11 cellular contexts compared by ENCODE assay signal in the genomic region with DNA sequence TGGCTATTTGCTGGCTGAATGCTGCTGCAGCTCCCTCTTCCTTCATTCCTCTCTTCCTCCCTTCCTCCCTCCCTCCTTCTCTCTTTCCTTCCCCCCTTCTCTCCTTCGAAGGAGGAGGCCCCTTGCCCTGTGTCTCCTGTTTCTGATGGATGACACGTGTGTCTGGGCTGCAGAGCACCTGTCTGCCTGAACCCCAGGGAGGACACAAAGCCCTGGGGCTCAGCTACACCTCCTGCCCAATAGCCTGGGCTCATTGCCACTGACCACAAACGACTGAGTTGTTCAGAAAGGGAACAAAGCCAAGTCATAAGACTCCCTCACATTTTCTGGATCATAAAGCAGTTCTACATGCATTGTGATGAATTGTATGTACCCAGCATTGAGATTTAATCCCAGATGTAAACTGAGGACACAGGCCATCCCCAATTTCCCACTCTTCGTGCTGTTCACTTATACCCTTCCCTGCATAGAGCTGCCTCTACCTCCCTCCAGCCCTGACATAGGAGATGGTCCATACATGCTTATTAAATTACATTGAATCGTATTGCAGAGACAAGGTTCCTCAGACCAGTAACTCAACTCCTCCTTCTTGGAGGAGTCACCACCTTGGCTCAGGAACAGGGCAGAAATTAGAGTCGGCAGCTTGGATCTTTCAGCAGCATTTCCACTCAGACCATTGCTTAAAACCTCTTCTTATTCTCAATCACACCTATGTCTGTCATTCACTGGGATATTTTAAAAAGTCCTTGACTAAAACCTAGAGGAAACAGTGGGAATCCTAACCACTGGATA. TPM values are rescaled to one million over a fixed set of nuclear protein-coding genes. Genes with fewer than 3 reads are reported as not detected.
A peak's percentile ranks its signal among the peaks of the same experiment; 100 is the strongest.
DNase-seq lines count a peak whose midpoint lies in the region; ATAC-seq, FAIRE-seq and TF ChIP-seq lines count a peak whose summit lies in the region.
"Had no signal": no experiment of that assay in that cellular context is flagged by ENCODE, and none has a peak within 500 bp of the region (broad histone marks: within the 10 kb centered on the region; RNA-seq: fewer than 3 reads in every experiment).

No MANE protein-coding gene starts in this region.

- H3K9me3 ChIP-seq in keratinocyte (ENCODE audit: control insufficient read depth, low read depth, low read length) = no peaks in the 10 kb centered on the region

- H3K4me3 Mint-ChIP-seq in activated CD4-positive, alpha-beta T cell treated with anti-CD3 and anti-CD28 coated beads for 36 hours = no peak overlapping the region
- H3K4me3 Mint-ChIP-seq: neural crest cell; T-helper 2 cell treated with Interferon-gamma antibody and Interleukin-4, amounts not matched to agents 5 μg/mL and 100 μg/mL, for 36 hours had no signal

- no peaks in the 10 kb centered on the region for H3K9me3 Mint-ChIP-seq in activated CD4-positive, alpha-beta T cell treated with anti-CD3 and anti-CD28 coated beads for 36 hours (ENCODE audit: low read depth)
- H3K9me3 Mint-ChIP-seq: neural crest cell; T-helper 2 cell treated with Interferon-gamma antibody and Interleukin-4, amounts not matched to agents 5 μg/mL and 100 μg/mL, for 36 hours had no signal

- ATAC-seq in HG03565 (IDR thresholded peaks at IDR 0.05; ENCODE audit: unreplicated experiment) = no peak
- ATAC-seq in activated CD4-positive, alpha-beta T cell treated with anti-CD3 and anti-CD28 coated beads for 36 hours = no peak
- ATAC-seq in GM21825 (IDR thresholded peaks at IDR 0.05; ENCODE audit: unreplicated experiment) = no peak

- H3K79me2 ChIP-seq in keratinocyte (ENCODE audit: control insufficient read depth, insufficient read depth, low read length) = no peaks in the 10 kb centered on the region

- TF ChIP-seq CTCF in BJ (IDR thresholded peaks at IDR 0.05; ENCODE audit: insufficient read depth, low read depth, low read length) (no peak), astrocyte of the spinal cord (IDR thresholded peaks at IDR 0.05; ENCODE audit: low read depth, low read length) (no peak), keratinocyte (optimal IDR thresholded peaks at IDR 0.05 in 1 of 3, IDR thresholded peaks at IDR 0.05 in 1 of 3, conservative IDR thresholded peaks at IDR 0.05 in 1 of 3; ENCODE audit: extremely low read depth in 1 of 3, insufficient read depth in 2 of 3, low read length in 3 of 3) (no peak)

- FAIRE-seq in keratinocyte (lab: Jason Lieb, UNC) = peak; percentile 52

- H3K27me3 ChIP-seq in BJ (ENCODE audit: control insufficient read depth, insufficient read depth, low read length) (no peaks in the 10 kb centered on the region; the same call in 1 of the 2 replicates), keratinocyte (ENCODE audit: control insufficient read depth, extremely low read depth, insufficient read depth, low read length) (peaks cover 16% of the 10 kb centered on the region)

- intact Hi-C loops in activated CD4-positive, alpha-beta T cell treated with anti-CD3 and anti-CD28 coated beads for 36 hours (cut with DNase I, micrococcal nuclease) = no loop called here

- no peak overlapping the region for H3K27ac Mint-ChIP-seq in activated CD4-positive, alpha-beta T cell treated with anti-CD3 and anti-CD28 coated beads for 36 hours
- H3K27ac Mint-ChIP-seq: T-helper 2 cell treated with Interferon-gamma antibody and Interleukin-4, amounts not matched to agents 5 μg/mL and 100 μg/mL, for 36 hours had no signal

- H3K4me3 ChIP-seq in BJ (ENCODE audit: low read depth, low read length) (no peak overlapping the region), astrocyte of the spinal cord (ENCODE audit: low read depth, low read length) (no peak overlapping the region), keratinocyte (ENCODE audit: control insufficient read depth in 2 of 3, extremely low read depth in 1 of 3, insufficient read depth in 2 of 3, low read depth in 1 of 3, low read length in 3 of 3) (no peak overlapping the region)

- no peaks in the 10 kb centered on the region for H3K9me1 ChIP-seq in keratinocyte (ENCODE audit: control insufficient read depth, extremely low read depth, insufficient read depth, low read length)

- in situ Hi-C loops in astrocyte of the spinal cord (cut with HindIII; ENCODE audit: low sequenced_read_pairs) = no loop called here

- H3K9ac ChIP-seq in keratinocyte (ENCODE audit: control insufficient read depth, extremely low read depth, insufficient read depth, low read length) = no peak overlapping the region

- H3K4me1 Mint-ChIP-seq in activated CD4-positive, alpha-beta T cell treated with anti-CD3 and anti-CD28 coated beads for 36 hours = no peaks in the 10 kb centered on the region

- no peaks in the 10 kb centered on the region for H3K27me3 Mint-ChIP-seq in activated CD4-positive, alpha-beta T cell treated with anti-CD3 and anti-CD28 coated beads for 36 hours

- H2AFZ ChIP-seq in keratinocyte (ENCODE audit: control insufficient read depth, low read length) = no peak overlapping the region

- no peak overlapping the region for H3K27ac ChIP-seq in keratinocyte (ENCODE audit: control insufficient read depth, insufficient read depth, low read length)

- dilution Hi-C loops in keratinocyte (cut with MboI; ENCODE audit: extremely low pct_ligation_motif_present, low sequenced_read_pairs) = no loop called here

- DNase-seq in BJ (ENCODE audit: low read depth) (peak; percentile 4), LoVo (ENCODE audit: low spot score) (peak; percentile 58), astrocyte of the spinal cord (ENCODE audit: low read depth, low spot score) (peak; percentile 80), keratinocyte (ENCODE audit: low read depth, low spot score) (peak; percentile 53)
- DNase-seq in activated CD4-positive, alpha-beta T cell treated with anti-CD3 and anti-CD28 coated beads for 36 hours = no peak
- DNase-seq in activated effector memory CD4-positive, alpha-beta T cell treated with anti-CD3 and anti-CD28 coated beads, Interleukin-2, amount 50 U/mL, for 16 hours = no peak
- DNase-seq: NCI-H1436 treated with DMSO at 0.1 percent for 48 hours had no signal

- H4K20me1 ChIP-seq in keratinocyte (ENCODE audit: control insufficient read depth, extremely low read depth, insufficient read depth, low read length) = no peaks in the 10 kb centered on the region

- CTCF ChIA-PET in BJ (lab: Yijun Ruan, JAX) = interaction anchor here (1.2 to 1.5 kb wide), 2 partner anchors 14 to 58 kb away, joined by 3 to 4 read pairs; no protein-coding TSS in a partner anchor
- CTCF ChIA-PET in activated CD4-positive, alpha-beta T cell treated with anti-CD3 and anti-CD28 coated beads for 36 hours (lab: Charles Lee) = interaction anchor here (1.2 kb wide), 1 partner anchor 130 kb away, joined by 5 read pairs; no protein-coding TSS in a partner anchor

- no peaks in the 10 kb centered on the region for H3K36me3 Mint-ChIP-seq in activated CD4-positive, alpha-beta T cell treated with anti-CD3 and anti-CD28 coated beads for 36 hours (ENCODE audit: low read depth)

- H3K4me1 ChIP-seq in keratinocyte (ENCODE audit: control insufficient read depth, extremely low read depth, insufficient read depth, low read length) = peaks cover 6% of the 10 kb centered on the region

- H3K4me2 ChIP-seq in keratinocyte (ENCODE audit: control insufficient read depth, extremely low read depth, insufficient read depth, low read depth, low read length) = no peak overlapping the region

- no peaks in the 10 kb centered on the region for H3K36me3 ChIP-seq in BJ (ENCODE audit: control insufficient read depth, insufficient read depth, low read length)
- H3K36me3 ChIP-seq in keratinocyte (ENCODE audit: control insufficient read depth in 2 of 2, extremely low read depth in 1 of 2, insufficient read depth in 2 of 2, low read length in 2 of 2) = no peaks in the 10 kb centered on the region

- POLR2A ChIA-PET in BJ (lab: Charles Lee) = no interaction called here
- POLR2A ChIA-PET in activated CD4-positive, alpha-beta T cell treated with anti-CD3 and anti-CD28 coated beads for 36 hours (lab: Charles Lee) = no interaction called here

RNA-seq across cellular contexts. Expression of a gene that starts 1.2 kb away (rescaled TPM):
- polyA plus RNA-seq in BJ (2011; rRNA removed) = not detected in 2 replicates
- not detected in 2 replicates for polyA minus RNA-seq in BJ (2011; rRNA and poly(A)+ RNA removed)
- polyA plus RNA-seq in keratinocyte = not detected in 3 replicates
- polyA plus RNA-seq in keratinocyte (2011; ENCODE audit: low read depth) = not detected
- not detected in 2 replicates for polyA plus RNA-seq in keratinocyte (2011; cell fraction: cytosol; rRNA removed)
- polyA plus RNA-seq in keratinocyte (2011; cell fraction: nucleus; rRNA removed) = not detected in 2 replicates
- not detected in 2 replicates for polyA plus RNA-seq in keratinocyte (2012; ENCODE audit: low replicate concordance)
- not detected in 3 replicates for polyA minus RNA-seq in keratinocyte
- not detected for polyA minus RNA-seq in keratinocyte (2011; cell fraction: cytosol; rRNA and poly(A)+ RNA removed)
- polyA minus RNA-seq in keratinocyte (2011; cell fraction: nucleus; rRNA and poly(A)+ RNA removed) = not detected in 2 replicates
- not detected for total RNA-seq in activated CD4-positive, alpha-beta T cell treated with anti-CD3 and anti-CD28 coated beads for 36 hours
- total RNA-seq: neural crest cell had no signal

RNA-seq across cellular contexts. Expression of a gene that starts 40.1 kb away (rescaled TPM):
- polyA plus RNA-seq in BJ (2011; rRNA removed) (2.0 and 2.1 TPM in 2 replicates), keratinocyte (0.39 to 2.4 TPM (median 2.0 TPM) in 3 replicates)
- 1.3 and 1.8 TPM in 2 replicates for polyA minus RNA-seq in BJ (2011; rRNA and poly(A)+ RNA removed)
- 0.82 TPM for polyA plus RNA-seq in keratinocyte (2011; ENCODE audit: low read depth)
- polyA plus RNA-seq in keratinocyte (2011; cell fraction: cytosol; rRNA removed) = 0.34 and 0.84 TPM in 2 replicates
- polyA plus RNA-seq in keratinocyte (2011; cell fraction: nucleus; rRNA removed) = 0.85 and 1.1 TPM in 2 replicates
- 0.55 and 1.3 TPM in 2 replicates for polyA plus RNA-seq in keratinocyte (2012; ENCODE audit: low replicate concordance)
- polyA minus RNA-seq in keratinocyte = 0.40 to 1.9 TPM (median 1.5 TPM) in 3 replicates
- polyA minus RNA-seq in keratinocyte (2011; cell fraction: cytosol; rRNA and poly(A)+ RNA removed) = not detected
- 0.42 and 1.5 TPM in 2 replicates for polyA minus RNA-seq in keratinocyte (2011; cell fraction: nucleus; rRNA and poly(A)+ RNA removed)
- total RNA-seq in activated CD4-positive, alpha-beta T cell treated with anti-CD3 and anti-CD28 coated beads for 36 hours = 10 to 100 TPM; 18.0 to 22.2 TPM

Comparison
In these comparisons a context has a peak if more than half of its experiments do, and no peak if none do; other contexts are left out.
1. DNase-seq: peak in BJ (single experiment), LoVo (single experiment), astrocyte of the spinal cord (single experiment) and keratinocyte (single experiment); none in activated CD4-positive, alpha-beta T cell treated with anti-CD3 and anti-CD28 coated beads for 36 hours (single experiment) and activated effector memory CD4-positive, alpha-beta T cell treated with anti-CD3 and anti-CD28 coated beads, Interleukin-2, amount 50 U/mL, for 16 hours (single experiment).